In the genomic region with DNA sequence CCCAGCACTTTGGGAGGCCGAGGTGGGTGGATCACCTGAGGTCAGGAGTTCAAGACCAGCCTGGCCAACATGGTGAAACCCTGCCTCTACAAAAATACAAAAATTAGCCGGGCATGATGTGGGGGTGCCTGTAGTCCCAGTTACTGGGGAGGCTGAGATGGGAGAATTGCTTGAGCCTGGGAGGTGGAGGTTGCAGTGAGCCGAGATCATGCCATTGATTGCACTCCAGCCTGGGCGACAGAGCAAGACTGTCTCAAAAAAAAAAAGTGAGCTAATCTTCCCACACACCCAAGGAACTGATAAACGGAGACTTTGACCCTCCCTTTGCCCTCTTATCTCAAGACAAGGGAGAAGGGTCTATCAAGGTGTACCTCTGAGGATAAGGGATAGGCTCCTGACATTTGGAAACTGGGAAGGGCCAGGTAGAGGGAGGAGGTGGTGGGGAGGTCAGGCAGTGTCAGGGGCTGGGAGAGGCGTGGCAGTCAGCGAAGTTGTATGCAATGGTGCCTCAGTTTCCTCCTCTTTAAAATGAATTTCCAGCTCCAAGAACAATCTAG, we compare ENCODE assay signal across 2 cellular contexts. TPM values are rescaled to one million over a fixed set of nuclear protein-coding genes. Genes with fewer than 3 reads are reported as not detected.
"Had no signal": no experiment of that assay in that cellular context is flagged by ENCODE, and none has a peak within 500 bp of the region (broad histone marks: within the 10 kb centered on the region; RNA-seq: fewer than 3 reads in every experiment).

No MANE protein-coding gene starts in this region.

RNA-seq across cellular contexts. Expression of a gene that starts 46.5 kb away (rescaled TPM):
- total RNA-seq: neural crest cell, osteocyte had no signal
